In genomic region chr20:52820641-52821292, GRCh38 we compare ENCODE assay signal across 34 cellular contexts.
"Had no signal": no experiment of that assay in that cellular context is flagged by ENCODE, and none has a peak within 500 bp of the region (broad histone marks: within the 10 kb centered on the region; RNA-seq: fewer than 3 reads in every experiment).

No MANE protein-coding gene starts in this region.

- H3K9me3 ChIP-seq: MG63 had no signal

- H3K4me2 ChIP-seq: KMS-11 had no signal

- H3K9ac ChIP-seq: KMS-11 had no signal

- DNase-seq: Karpas-422, Kasumi-1, MG63, MM.1S, MV-4-11, NCI-H1048, NCI-H1092, NCI-H1092 treated with DMSO at 0.1 percent for 48 hours, NCI-H1105, NCI-H1105 treated with DMSO at 0.1 percent for 48 hours, NCI-H1417, NCI-H1417 treated with DMSO at 0.1 percent for 48 hours, NCI-H1436, NCI-H1436 treated with DMSO at 0.1 percent for 48 hours, NCI-H146, NCI-H1694, NCI-H1694 treated with DMSO at 0.1 percent for 48 hours, NCI-H187, NCI-H187 treated with DMSO at 0.1 percent for 48 hours, NCI-H1930, NCI-H2029, NCI-H2029 treated with DMSO at 0.1 percent for 48 hours, NCI-H2081, NCI-H2081 treated with DMSO at 0.1 percent for 48 hours, NCI-H2107, NCI-H2171, NCI-H2171 treated with DMSO at 0.1 percent for 48 hours, NCI-H2227 treated with DMSO at 0.1 percent for 48 hours, NCI-H226, NCI-H345, NCI-H446, NCI-H446 treated with DMSO at 0.1 percent for 48 hours, NCI-H510A had no signal

- H3K27ac ChIP-seq: KMS-11 had no signal

- H3K4me3 ChIP-seq: MG63 had no signal

- H3K36me3 ChIP-seq: MG63 had no signal
